8 cellular contexts compared by ENCODE assay signal in the genomic region with DNA sequence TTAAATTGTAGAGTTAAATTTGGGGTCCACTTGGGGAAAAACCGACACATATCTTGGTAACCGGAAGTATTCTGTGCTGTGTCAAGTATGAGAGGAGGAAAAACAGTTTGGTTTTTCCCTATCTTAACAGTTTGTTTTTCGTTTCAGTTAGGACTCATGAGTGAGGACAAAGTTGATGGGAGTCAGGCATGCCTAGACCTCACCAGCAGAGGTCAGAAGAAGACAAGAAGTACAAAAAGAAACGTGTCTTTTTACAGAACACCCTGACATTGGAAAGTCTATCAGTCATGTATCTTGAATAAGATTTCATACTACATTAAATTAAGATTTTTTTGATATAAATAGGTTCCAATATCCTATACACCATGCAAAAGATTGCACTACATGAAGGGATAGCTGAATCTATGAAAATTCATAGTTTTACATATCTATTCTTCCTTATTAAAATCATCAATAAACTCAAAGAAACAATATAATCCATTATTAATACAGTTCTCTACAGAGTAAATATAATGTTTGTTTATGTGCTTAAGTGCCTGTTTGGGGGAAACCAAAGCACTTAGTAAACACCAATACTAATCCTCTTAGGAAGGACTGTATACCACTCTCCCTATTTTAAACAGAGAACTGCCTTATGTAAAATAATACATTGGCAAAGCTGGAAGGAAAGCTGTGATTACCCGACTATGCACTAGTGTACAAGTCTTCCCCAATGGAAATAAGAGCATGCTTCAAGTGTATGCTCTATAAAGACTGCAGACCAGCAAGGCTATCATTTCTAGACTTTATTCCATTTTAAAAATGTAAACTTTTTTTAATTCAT.
DNase-seq lines count a peak whose midpoint lies in the region; ATAC-seq and TF ChIP-seq lines count a peak whose summit lies in the region.

No MANE protein-coding gene starts in this region.

- no peaks in the 10 kb centered on the region for H3K27me3 Mint-ChIP-seq in MCF 10A (ENCODE audit: insufficient read depth, unreplicated experiment)

- H3K36me3 ChIP-seq in SJCRH30 (no peaks in the 10 kb centered on the region), kidney epithelial cell (ENCODE audit: control insufficient read depth, insufficient read depth, low read length) (no peaks in the 10 kb centered on the region)

- intact Hi-C loops in MCF 10A (cut with micrococcal nuclease): loop anchor here (1.0 to 10.0 kb wide), 3 partner anchors 209 to 469 kb away; no protein-coding TSS in a partner anchor

- no peak overlapping the region for H3K27ac ChIP-seq in SJCRH30

- no peaks in the 10 kb centered on the region for H3K9me3 Mint-ChIP-seq in MCF 10A (ENCODE audit: unreplicated experiment)

- H3K27ac Mint-ChIP-seq in MCF 10A (ENCODE audit: low read depth, unreplicated experiment): no peak overlapping the region

- no TSS peak for BruUV-seq in MCF 10A (replicated peaks; lab: Mats Ljungman, UMichigan)

- POLR2A ChIA-PET in MCF 10A (lab: Yijun Ruan, JAX): interaction anchor here (1.0 to 1.4 kb wide), 3 partner anchors 96 to 242 kb away, joined by 3 to 9 read pairs (median 6); no protein-coding TSS in a partner anchor

- ATAC-seq in GM21447 (IDR thresholded peaks at IDR 0.05; ENCODE audit: unreplicated experiment): peak; percentile 58

- CTCF ChIA-PET in MCF 10A (lab: Yijun Ruan, JAX): interaction anchor here (0.5 to 3.5 kb wide), 41 partner anchors 10 to 1868 kb away, joined by 3 to 48 read pairs (median 4); no protein-coding TSS in a partner anchor

- no peak overlapping the region for H3K4me3 Mint-ChIP-seq in MCF 10A (ENCODE audit: unreplicated experiment)

- no peaks in the 10 kb centered on the region for H3K9me3 ChIP-seq in SJCRH30 (replicated peaks)

- H3K27me3 ChIP-seq in SJCRH30 (no peaks in the 10 kb centered on the region), kidney epithelial cell (ENCODE audit: control insufficient read depth, insufficient read depth, low read length) (no peaks in the 10 kb centered on the region)

- peak; percentile 77 for TF ChIP-seq CTCF in MCF 10A (IDR thresholded peaks at IDR 0.05; ENCODE audit: unreplicated experiment)
- TF ChIP-seq CTCF in kidney epithelial cell (IDR thresholded peaks at IDR 0.05; ENCODE audit: insufficient read depth, low read length, poor library complexity, severe bottlenecking): peak; percentile 79

- H3K4me1 Mint-ChIP-seq in MCF 10A (ENCODE audit: insufficient read depth, unreplicated experiment): no peaks in the 10 kb centered on the region

- peak; percentile 32 for DNase-seq in NCI-H1105 treated with DMSO at 0.1 percent for 48 hours (lab: John Stamatoyannopoulos, UW)
- DNase-seq in NCI-H1105 (lab: John Stamatoyannopoulos, UW): no peak
- peak; percentile 13 for DNase-seq in HuH-7.5 (ENCODE audit: low spot score)
- peak; percentile 26 to 71 for DNase-seq in SJCRH30
- peak; percentile 72 for DNase-seq in MCF 10A (ENCODE audit: unreplicated experiment)
- DNase-seq in kidney epithelial cell (ENCODE audit: low read depth): no peak
- peak in 2 of 3 donors; percentile 5 to 13 for DNase-seq in stimulated activated CD4-positive, alpha-beta T cell treated with anti-CD3 and anti-CD28 coated beads, TNF-alpha, amount 100 ng/mL, for 48 hours (ENCODE audit: low read depth in 3 of 3)

- H3K4me3 ChIP-seq in SJCRH30: no peak overlapping the region
- no peak overlapping the region for H3K4me3 ChIP-seq in kidney epithelial cell (ENCODE audit: low read depth, low read length)

- H3K4me1 ChIP-seq in SJCRH30: no peaks in the 10 kb centered on the region

- H3K36me3 Mint-ChIP-seq in MCF 10A (ENCODE audit: insufficient read depth, unreplicated experiment): peaks cover 7% of the 10 kb centered on the region

Comparison
In these comparisons a context has a peak if more than half of its experiments do, and no peak if none do; other contexts are left out.
1. DNase-seq: peak in NCI-H1105 treated with DMSO at 0.1 percent for 48 hours (single experiment), HuH-7.5 (single experiment), SJCRH30 (2 of 2), MCF 10A (single experiment) and stimulated activated CD4-positive, alpha-beta T cell treated with anti-CD3 and anti-CD28 coated beads, TNF-alpha, amount 100 ng/mL, for 48 hours (2 of 3); none in NCI-H1105 (single experiment) and kidney epithelial cell (single experiment).